2 cellular contexts compared by ENCODE assay signal in the genomic region with DNA sequence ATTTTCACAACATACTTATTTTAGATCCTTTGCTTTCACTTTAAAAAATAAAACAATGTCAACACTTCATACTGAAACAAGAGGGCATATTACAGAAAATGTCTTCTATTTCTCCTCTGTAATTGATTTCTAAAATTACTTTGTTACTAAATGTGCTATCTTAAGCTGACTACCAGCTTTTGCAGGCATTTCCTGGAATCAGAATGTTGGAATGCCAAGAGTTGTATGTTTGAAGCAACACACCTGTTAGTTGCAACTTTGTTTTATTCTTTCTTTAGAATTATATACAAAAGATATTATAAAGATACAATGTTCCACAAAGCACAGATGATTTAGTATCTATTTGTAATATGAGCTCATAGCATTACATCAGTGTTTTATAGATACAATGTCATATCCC.
TF ChIP-seq lines count a peak whose summit lies in the region.

No MANE protein-coding gene starts in this region.

TF ChIP-seq in IMR-90, 13 proteins besides CTCF, POLR2A, EP300 and RAD21 (continued from another document):
- no peak for TF ChIP-seq NFE2L2 (IDR thresholded peaks at IDR 0.05; ENCODE audit: low read depth, low read length)
- no peak for TF ChIP-seq RFX5 (IDR thresholded peaks at IDR 0.05; ENCODE audit: low read depth, low read length)
- no peak for TF ChIP-seq BHLHE40 (IDR thresholded peaks at IDR 0.05; ENCODE audit: low read depth, low read length)
- TF ChIP-seq MAZ (IDR thresholded peaks at IDR 0.05; ENCODE audit: borderline replicate concordance, low read depth, low read length): no peak
- TF ChIP-seq CEBPB (IDR thresholded peaks at IDR 0.05; ENCODE audit: low read depth, low read length): no peak
- no peak for TF ChIP-seq FOS (IDR thresholded peaks at IDR 0.05; ENCODE audit: low read depth, low read length)
- no peak for TF ChIP-seq MXI1 (IDR thresholded peaks at IDR 0.05; ENCODE audit: borderline replicate concordance, low read depth, low read length)
- no peak for TF ChIP-seq CHD1 (IDR thresholded peaks at IDR 0.05; ENCODE audit: low read depth, low read length)
- no peak for TF ChIP-seq RCOR1 (IDR thresholded peaks at IDR 0.05; ENCODE audit: insufficient replicate concordance, low read length)
- TF ChIP-seq, protein P1, sequence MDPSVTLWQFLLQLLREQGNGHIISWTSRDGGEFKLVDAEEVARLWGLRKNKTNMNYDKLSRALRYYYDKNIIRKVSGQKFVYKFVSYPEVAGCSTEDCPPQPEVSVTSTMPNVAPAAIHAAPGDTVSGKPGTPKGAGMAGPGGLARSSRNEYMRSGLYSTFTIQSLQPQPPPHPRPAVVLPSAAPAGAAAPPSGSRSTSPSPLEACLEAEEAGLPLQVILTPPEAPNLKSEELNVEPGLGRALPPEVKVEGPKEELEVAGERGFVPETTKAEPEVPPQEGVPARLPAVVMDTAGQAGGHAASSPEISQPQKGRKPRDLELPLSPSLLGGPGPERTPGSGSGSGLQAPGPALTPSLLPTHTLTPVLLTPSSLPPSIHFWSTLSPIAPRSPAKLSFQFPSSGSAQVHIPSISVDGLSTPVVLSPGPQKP (IDR thresholded peaks at IDR 0.05; ENCODE audit: borderline replicate concordance, low read depth, low read length): no peak

TF ChIP-seq in GM23338, 12 proteins besides CTCF, POLR2A, EP300 and RAD21 (continued from another document):
- TF ChIP-seq, protein P2, sequence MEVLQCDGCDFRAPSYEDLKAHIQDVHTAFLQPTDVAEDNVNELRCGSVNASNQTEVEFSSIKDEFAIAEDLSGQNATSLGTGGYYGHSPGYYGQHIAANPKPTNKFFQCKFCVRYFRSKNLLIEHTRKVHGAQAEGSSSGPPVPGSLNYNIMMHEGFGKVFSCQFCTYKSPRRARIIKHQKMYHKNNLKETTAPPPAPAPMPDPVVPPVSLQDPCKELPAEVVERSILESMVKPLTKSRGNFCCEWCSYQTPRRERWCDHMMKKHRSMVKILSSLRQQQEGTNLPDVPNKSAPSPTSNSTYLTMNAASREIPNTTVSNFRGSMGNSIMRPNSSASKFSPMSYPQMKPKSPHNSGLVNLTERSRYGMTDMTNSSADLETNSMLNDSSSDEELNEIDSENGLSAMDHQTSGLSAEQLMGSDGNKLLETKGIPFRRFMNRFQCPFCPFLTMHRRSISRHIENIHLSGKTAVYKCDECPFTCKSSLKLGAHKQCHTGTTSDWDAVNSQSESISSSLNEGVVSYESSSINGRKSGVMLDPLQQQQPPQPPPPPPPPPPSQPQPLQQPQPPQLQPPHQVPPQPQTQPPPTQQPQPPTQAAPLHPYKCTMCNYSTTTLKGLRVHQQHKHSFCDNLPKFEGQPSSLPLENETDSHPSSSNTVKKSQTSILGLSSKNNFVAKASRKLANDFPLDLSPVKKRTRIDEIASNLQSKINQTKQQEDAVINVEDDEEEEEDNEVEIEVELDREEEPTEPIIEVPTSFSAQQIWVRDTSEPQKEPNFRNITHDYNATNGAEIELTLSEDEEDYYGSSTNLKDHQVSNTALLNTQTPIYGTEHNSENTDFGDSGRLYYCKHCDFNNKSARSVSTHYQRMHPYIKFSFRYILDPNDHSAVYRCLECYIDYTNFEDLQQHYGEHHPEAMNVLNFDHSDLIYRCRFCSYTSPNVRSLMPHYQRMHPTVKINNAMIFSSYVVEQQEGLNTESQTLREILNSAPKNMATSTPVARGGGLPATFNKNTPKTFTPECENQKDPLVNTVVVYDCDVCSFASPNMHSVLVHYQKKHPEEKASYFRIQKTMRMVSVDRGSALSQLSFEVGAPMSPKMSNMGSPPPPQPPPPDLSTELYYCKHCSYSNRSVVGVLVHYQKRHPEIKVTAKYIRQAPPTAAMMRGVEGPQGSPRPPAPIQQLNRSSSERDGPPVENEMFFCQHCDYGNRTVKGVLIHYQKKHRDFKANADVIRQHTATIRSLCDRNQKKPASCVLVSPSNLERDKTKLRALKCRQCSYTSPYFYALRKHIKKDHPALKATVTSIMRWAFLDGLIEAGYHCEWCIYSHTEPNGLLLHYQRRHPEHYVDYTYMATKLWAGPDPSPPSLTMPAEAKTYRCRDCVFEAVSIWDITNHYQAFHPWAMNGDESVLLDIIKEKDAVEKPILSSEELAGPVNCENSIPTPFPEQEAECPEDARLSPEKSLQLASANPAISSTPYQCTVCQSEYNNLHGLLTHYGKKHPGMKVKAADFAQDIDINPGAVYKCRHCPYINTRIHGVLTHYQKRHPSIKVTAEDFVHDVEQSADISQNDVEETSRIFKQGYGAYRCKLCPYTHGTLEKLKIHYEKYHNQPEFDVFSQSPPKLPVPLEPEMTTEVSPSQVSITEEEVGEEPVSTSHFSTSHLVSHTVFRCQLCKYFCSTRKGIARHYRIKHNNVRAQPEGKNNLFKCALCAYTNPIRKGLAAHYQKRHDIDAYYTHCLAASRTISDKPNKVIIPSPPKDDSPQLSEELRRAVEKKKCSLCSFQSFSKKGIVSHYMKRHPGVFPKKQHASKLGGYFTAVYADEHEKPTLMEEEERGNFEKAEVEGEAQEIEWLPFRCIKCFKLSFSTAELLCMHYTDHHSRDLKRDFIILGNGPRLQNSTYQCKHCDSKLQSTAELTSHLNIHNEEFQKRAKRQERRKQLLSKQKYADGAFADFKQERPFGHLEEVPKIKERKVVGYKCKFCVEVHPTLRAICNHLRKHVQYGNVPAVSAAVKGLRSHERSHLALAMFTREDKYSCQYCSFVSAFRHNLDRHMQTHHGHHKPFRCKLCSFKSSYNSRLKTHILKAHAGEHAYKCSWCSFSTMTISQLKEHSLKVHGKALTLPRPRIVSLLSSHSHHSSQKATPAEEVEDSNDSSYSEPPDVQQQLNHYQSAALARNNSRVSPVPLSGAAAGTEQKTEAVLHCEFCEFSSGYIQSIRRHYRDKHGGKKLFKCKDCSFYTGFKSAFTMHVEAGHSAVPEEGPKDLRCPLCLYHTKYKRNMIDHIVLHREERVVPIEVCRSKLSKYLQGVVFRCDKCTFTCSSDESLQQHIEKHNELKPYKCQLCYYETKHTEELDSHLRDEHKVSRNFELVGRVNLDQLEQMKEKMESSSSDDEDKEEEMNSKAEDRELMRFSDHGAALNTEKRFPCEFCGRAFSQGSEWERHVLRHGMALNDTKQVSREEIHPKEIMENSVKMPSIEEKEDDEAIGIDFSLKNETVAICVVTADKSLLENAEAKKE (CRISPR knock-in tag; IDR thresholded peaks at IDR 0.05): no peak
